In genomic region chr6:5130135-5130866, GRCh38 we compare ENCODE assay signal across 17 cellular contexts. TPM values are rescaled to one million over a fixed set of nuclear protein-coding genes. Genes with fewer than 3 reads are reported as not detected.
"Had no signal": no experiment of that assay in that cellular context is flagged by ENCODE, and none has a peak within 500 bp of the region (broad histone marks: within the 10 kb centered on the region; RNA-seq: fewer than 3 reads in every experiment).

No MANE protein-coding gene starts in this region.

- DNase-seq: activated CD4-positive, alpha-beta memory T cell treated with anti-CD3 and anti-CD28 coated beads for 36 hours; activated naive CD4-positive, alpha-beta T cell treated with anti-CD3 and anti-CD28 coated beads, Interleukin-2, amount 50 U/mL, for 16 hours; activated T-cell treated with anti-CD3 and anti-CD28 coated beads, Interleukin-2, amount 50 U/mL, for 24 hours; caudate nucleus; colonic mucosa; esophagus squamous epithelium; hippocampal formation; left ventricle myocardium superior; mesendoderm; ovary; stomach; uterus had no signal

- H3K27me3 ChIP-seq: colonic mucosa, esophagus squamous epithelium, ovary, stomach, uterus had no signal

- H3K27me3 Mint-ChIP-seq: activated CD4-positive, alpha-beta memory T cell treated with anti-CD3 and anti-CD28 coated beads for 36 hours; activated T-cell treated with anti-CD3 and anti-CD28 coated beads, Interleukin-2, amount 50 U/mL, for 24 hours had no signal

- H3K4me3 ChIP-seq: colonic mucosa, esophagus squamous epithelium, ovary, stomach, thoracic aorta, uterus had no signal

- ATAC-seq: left ventricle myocardium superior, sciatic nerve had no signal

- H3K4me1 ChIP-seq: colonic mucosa, uterus had no signal

- FAIRE-seq: endothelial cell of umbilical vein had no signal

- H3K9me3 Mint-ChIP-seq: activated CD4-positive, alpha-beta memory T cell treated with anti-CD3 and anti-CD28 coated beads for 36 hours; activated T-cell treated with anti-CD3 and anti-CD28 coated beads, Interleukin-2, amount 50 U/mL, for 24 hours had no signal

- H3K9me3 ChIP-seq: colonic mucosa, esophagus squamous epithelium, ovary, stomach, thoracic aorta, uterus had no signal

- H3K27ac Mint-ChIP-seq: activated CD4-positive, alpha-beta memory T cell treated with anti-CD3 and anti-CD28 coated beads for 36 hours; activated T-cell treated with anti-CD3 and anti-CD28 coated beads, Interleukin-2, amount 50 U/mL, for 24 hours had no signal

- H3K27ac ChIP-seq: colonic mucosa, esophagus squamous epithelium, ovary, stomach, thoracic aorta, uterus had no signal

- H3K4me3 Mint-ChIP-seq: activated CD4-positive, alpha-beta memory T cell treated with anti-CD3 and anti-CD28 coated beads for 36 hours; activated T-cell treated with anti-CD3 and anti-CD28 coated beads, Interleukin-2, amount 50 U/mL, for 24 hours had no signal

RNA-seq across cellular contexts. Expression of gene PPP1R3G, which starts 45.2 kb away (rescaled TPM):
- total RNA-seq: activated CD4-positive, alpha-beta memory T cell treated with anti-CD3 and anti-CD28 coated beads for 36 hours; T-helper 1 cell treated with Interleukin-12 subunit alpha and Interleukin-12 subunit beta and Interleukin-4 antibody, amounts not matched to agents 30 ng/mL and 1 ng/mL, for 36 hours had no signal
- polyA plus RNA-seq: neural cell had no signal
